Comparison of ENCODE assay signal across 1 cellular context in the genomic region with DNA sequence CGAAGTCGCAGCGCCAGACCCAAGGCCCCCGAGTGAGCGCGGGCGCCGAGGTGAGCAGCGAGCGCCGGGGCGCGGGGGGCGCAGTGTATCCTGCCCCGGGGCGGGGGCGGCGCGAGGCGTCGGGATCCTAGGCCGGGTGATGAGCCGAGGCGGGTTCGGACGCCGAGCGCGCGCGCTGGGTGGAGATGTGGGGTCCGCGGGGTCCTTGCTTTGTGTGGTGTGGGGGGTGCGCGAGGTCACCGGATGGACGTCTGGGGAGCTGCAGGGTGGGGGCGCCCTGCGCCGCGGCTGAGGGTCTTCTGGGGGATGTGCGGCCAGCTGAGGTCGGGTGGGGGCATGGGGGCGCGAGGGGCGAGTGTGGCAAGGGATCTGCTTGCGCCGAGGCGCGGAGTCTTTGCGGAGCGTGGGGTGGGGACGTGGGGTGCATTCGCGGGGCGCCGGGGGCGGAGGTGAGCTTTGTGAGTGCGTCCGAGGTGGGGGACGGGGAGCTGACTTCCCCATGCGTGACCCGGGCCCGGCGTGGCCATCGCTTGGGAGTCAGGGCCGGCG.
TF ChIP-seq lines count a peak whose summit lies in the region.

No MANE protein-coding gene starts in this region.

TF ChIP-seq in HepG2, 621 proteins besides CTCF, POLR2A, EP300 and RAD21 (continued from another document and continues in another):
- peak; percentile 20; the same call in 1 of the 2 replicates for TF ChIP-seq ZNF263 (CRISPR knock-in tag; IDR thresholded peaks at IDR 0.05)
- no peak for TF ChIP-seq NR2C2 (CRISPR knock-in tag; IDR thresholded peaks at IDR 0.05; ENCODE audit: borderline replicate concordance)
- TF ChIP-seq ARHGAP35 (CRISPR knock-in tag; IDR thresholded peaks at IDR 0.05; ENCODE audit: borderline replicate concordance), result no peak
- no peak for TF ChIP-seq TRIM22 (IDR thresholded peaks at IDR 0.05)
- TF ChIP-seq ZFX (CRISPR knock-in tag; IDR thresholded peaks at IDR 0.05; ENCODE audit: low read depth), result 0 out of 2 replicates have a peak, but pooled peaks have one; percentile 2
- no peak for TF ChIP-seq ZNF282 (IDR thresholded peaks at IDR 0.05; ENCODE audit: partially characterized antibody)
- no peak for TF ChIP-seq ZMYM2 (CRISPR knock-in tag; IDR thresholded peaks at IDR 0.05)
- TF ChIP-seq ETV5 (CRISPR knock-in tag; IDR thresholded peaks at IDR 0.05; ENCODE audit: borderline replicate concordance), result no peak
- TF ChIP-seq PRDM4 (CRISPR knock-in tag; IDR thresholded peaks at IDR 0.05; ENCODE audit: borderline replicate concordance), result no peak
- TF ChIP-seq CC2D1A (CRISPR knock-in tag; IDR thresholded peaks at IDR 0.05), result no peak
- TF ChIP-seq HNRNPH1 (optimal IDR thresholded peaks at IDR 0.05; ENCODE audit: low read depth, low read length), result no peak
- 0 out of 2 replicates have a peak, but pooled peaks have one; percentile 23 for TF ChIP-seq TFAP4 (IDR thresholded peaks at IDR 0.05; ENCODE audit: borderline replicate concordance, low read depth)
- TF ChIP-seq SUZ12 (IDR thresholded peaks at IDR 0.05; ENCODE audit: low read depth, low read length), result no peak
- no peak for TF ChIP-seq PATZ1 (CRISPR knock-in tag; IDR thresholded peaks at IDR 0.05)
- TF ChIP-seq KLF13 (CRISPR knock-in tag; IDR thresholded peaks at IDR 0.05), result no peak
- no peak for TF ChIP-seq HNRNPLL (IDR thresholded peaks at IDR 0.05; ENCODE audit: low read depth, low read length, poor library complexity, severe bottlenecking)
- TF ChIP-seq RFX3 (CRISPR knock-in tag; IDR thresholded peaks at IDR 0.05), result no peak
- no peak for TF ChIP-seq NAIF1 (CRISPR knock-in tag; IDR thresholded peaks at IDR 0.05; ENCODE audit: borderline replicate concordance)
- TF ChIP-seq ZNF556 (CRISPR knock-in tag; IDR thresholded peaks at IDR 0.05; ENCODE audit: borderline replicate concordance), result no peak
- TF ChIP-seq ZNF740 (CRISPR knock-in tag; IDR thresholded peaks at IDR 0.05), result peak; percentile 63; the same call in 1 of the 2 replicates
- TF ChIP-seq ZNF7 (CRISPR knock-in tag; IDR thresholded peaks at IDR 0.05), result no peak
- no peak for TF ChIP-seq NFATC3 (CRISPR knock-in tag; IDR thresholded peaks at IDR 0.05)
- TF ChIP-seq ZNF777 (CRISPR knock-in tag; IDR thresholded peaks at IDR 0.05), result no peak
- TF ChIP-seq HBP1 (CRISPR knock-in tag; IDR thresholded peaks at IDR 0.05; ENCODE audit: low read depth), result no peak
- no peak for TF ChIP-seq FOSL2 (CRISPR knock-in tag; IDR thresholded peaks at IDR 0.05)
- no peak for TF ChIP-seq ZNF367 (CRISPR knock-in tag; IDR thresholded peaks at IDR 0.05; ENCODE audit: borderline replicate concordance)
- no peak for TF ChIP-seq TBX2 (CRISPR knock-in tag; IDR thresholded peaks at IDR 0.05; ENCODE audit: borderline replicate concordance)
- TF ChIP-seq, protein P1, sequence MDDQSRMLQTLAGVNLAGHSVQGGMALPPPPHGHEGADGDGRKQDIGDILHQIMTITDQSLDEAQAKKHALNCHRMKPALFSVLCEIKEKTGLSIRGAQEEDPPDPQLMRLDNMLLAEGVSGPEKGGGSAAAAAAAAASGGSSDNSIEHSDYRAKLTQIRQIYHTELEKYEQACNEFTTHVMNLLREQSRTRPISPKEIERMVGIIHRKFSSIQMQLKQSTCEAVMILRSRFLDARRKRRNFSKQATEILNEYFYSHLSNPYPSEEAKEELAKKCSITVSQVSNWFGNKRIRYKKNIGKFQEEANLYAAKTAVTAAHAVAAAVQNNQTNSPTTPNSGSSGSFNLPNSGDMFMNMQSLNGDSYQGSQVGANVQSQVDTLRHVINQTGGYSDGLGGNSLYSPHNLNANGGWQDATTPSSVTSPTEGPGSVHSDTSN (CRISPR knock-in tag; IDR thresholded peaks at IDR 0.05; ENCODE audit: borderline replicate concordance), result no peak
- no peak for TF ChIP-seq ZNF691 (CRISPR knock-in tag; IDR thresholded peaks at IDR 0.05; ENCODE audit: borderline replicate concordance, low read depth)
- peak; percentile 65; the same call in 1 of the 2 replicates for TF ChIP-seq ZBTB7B (CRISPR knock-in tag; IDR thresholded peaks at IDR 0.05)
- peak; percentile 1; the same call in 1 of the 2 replicates for TF ChIP-seq ZNF687 (CRISPR knock-in tag; IDR thresholded peaks at IDR 0.05)
- TF ChIP-seq CCDC6 (CRISPR knock-in tag; IDR thresholded peaks at IDR 0.05), result no peak
- TF ChIP-seq TARDBP (CRISPR knock-in tag; IDR thresholded peaks at IDR 0.05), result no peak
- TF ChIP-seq MXD1 (CRISPR knock-in tag; IDR thresholded peaks at IDR 0.05), result peak; percentile 52; the same call in 1 of the 2 replicates
- no peak for TF ChIP-seq SOX5 (CRISPR knock-in tag; IDR thresholded peaks at IDR 0.05; ENCODE audit: borderline replicate concordance)
- TF ChIP-seq HNF4G (IDR thresholded peaks at IDR 0.05; ENCODE audit: borderline replicate concordance, low read depth, low read length), result no peak
- no peak for TF ChIP-seq HNF4G (CRISPR knock-in tag; IDR thresholded peaks at IDR 0.05; ENCODE audit: borderline replicate concordance, low read depth)
- TF ChIP-seq SRSF1 (optimal IDR thresholded peaks at IDR 0.05; ENCODE audit: low read depth, low read length), result no peak
- TF ChIP-seq NFRKB (IDR thresholded peaks at IDR 0.05), result no peak
- no peak for TF ChIP-seq CBFB (CRISPR knock-in tag; IDR thresholded peaks at IDR 0.05)
- no peak for TF ChIP-seq ZFY (CRISPR knock-in tag; IDR thresholded peaks at IDR 0.05)
- no peak for TF ChIP-seq RFX1 (IDR thresholded peaks at IDR 0.05)
- no peak for TF ChIP-seq BHLHE40 (IDR thresholded peaks at IDR 0.05; ENCODE audit: low read length)
- TF ChIP-seq GABPB1 (CRISPR knock-in tag; IDR thresholded peaks at IDR 0.05), result no peak
- no peak for TF ChIP-seq ZC3H4 (CRISPR knock-in tag; IDR thresholded peaks at IDR 0.05; ENCODE audit: borderline replicate concordance)
- TF ChIP-seq MXI1 (IDR thresholded peaks at IDR 0.05; ENCODE audit: borderline replicate concordance, low read depth, low read length), result no peak
- TF ChIP-seq RBFOX2 (IDR thresholded peaks at IDR 0.05; ENCODE audit: low read depth, low read length), result 0 out of 2 replicates have a peak, but pooled peaks have one; percentile 39
- peak; percentile 31; the same call in 1 of the 2 replicates for TF ChIP-seq SNAI1 (CRISPR knock-in tag; IDR thresholded peaks at IDR 0.05; ENCODE audit: borderline replicate concordance)
- TF ChIP-seq, protein P2, sequence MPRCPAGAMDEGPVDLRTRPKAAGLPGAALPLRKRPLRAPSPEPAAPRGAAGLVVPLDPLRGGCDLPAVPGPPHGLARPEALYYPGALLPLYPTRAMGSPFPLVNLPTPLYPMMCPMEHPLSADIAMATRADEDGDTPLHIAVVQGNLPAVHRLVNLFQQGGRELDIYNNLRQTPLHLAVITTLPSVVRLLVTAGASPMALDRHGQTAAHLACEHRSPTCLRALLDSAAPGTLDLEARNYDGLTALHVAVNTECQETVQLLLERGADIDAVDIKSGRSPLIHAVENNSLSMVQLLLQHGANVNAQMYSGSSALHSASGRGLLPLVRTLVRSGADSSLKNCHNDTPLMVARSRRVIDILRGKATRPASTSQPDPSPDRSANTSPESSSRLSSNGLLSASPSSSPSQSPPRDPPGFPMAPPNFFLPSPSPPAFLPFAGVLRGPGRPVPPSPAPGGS (CRISPR knock-in tag; IDR thresholded peaks at IDR 0.05), result no peak
